ENCODE assay signal across 16 cellular contexts in genomic region chr6:7176208-7176607, GRCh38.
DNase-seq lines count a peak whose midpoint lies in the region; ATAC-seq and TF ChIP-seq lines count a peak whose summit lies in the region.
"Had no signal": no experiment of that assay in that cellular context is flagged by ENCODE, and none has a peak within 500 bp of the region (broad histone marks: within the 10 kb centered on the region; RNA-seq: fewer than 3 reads in every experiment).

No MANE protein-coding gene starts in this region.

- peak overlapping the region; percentile 38 for H3K27ac ChIP-seq in RWPE1
- H3K27ac ChIP-seq in heart right ventricle: peak overlapping the region in 2 of 10 donors; percentile 9 to 42
- H3K27ac ChIP-seq in trophoblast cell (ENCODE audit: low read depth, low read length): peak overlapping the region; percentile 94
- H3K27ac ChIP-seq: hepatocyte had no signal

- H2BK5ac ChIP-seq in trophoblast cell (ENCODE audit: low read depth, low read length, poor library complexity): peak overlapping the region; percentile 75

- H4K12ac ChIP-seq in trophoblast cell (ENCODE audit: low read depth, low read length): no peak overlapping the region

- no peaks in the 10 kb centered on the region for H3K9me3 Mint-ChIP-seq in activated CD8-positive, alpha-beta T cell treated with anti-CD3 and anti-CD28 coated beads, Interleukin-2, amount 10 ng/mL, durations not matched to agents 7 days and 5 days (ENCODE audit: insufficient read depth)

- DNase-seq in AG10803 (ENCODE audit: low read depth): peak; percentile 24
- no peak for DNase-seq in RWPE1 (ENCODE audit: low spot score)
- no peak for DNase-seq in heart right ventricle
- DNase-seq in trophoblast cell: peak; percentile 47 to 50
- DNase-seq in NCI-H146 (lab: John Stamatoyannopoulos, UW): no peak
- DNase-seq in A172 (ENCODE audit: low spot score): no peak
- no peak for DNase-seq in activated CD8-positive, alpha-beta T cell treated with anti-CD3 and anti-CD28 coated beads, Interleukin-2, amount 10 ng/mL, durations not matched to agents 7 days and 5 days
- DNase-seq in cerebellum (ENCODE audit: low spot score): no peak
- DNase-seq: cortex of kidney; KG1; NCI-H1105 treated with DMSO at 0.1 percent for 48 hours; occipital lobe; stimulated activated CD4-positive, alpha-beta T cell treated with anti-CD3 and anti-CD28 coated beads, Interleukin-12 subunit alpha, Interleukin-12 subunit beta, amount 100 ng/mL, for 4 hours; stimulated activated naive CD4-positive, alpha-beta T cell had no signal

- WGBS in heart right ventricle, 2 donors: 57 to 66% methylated on average over 5 of the region's 5 CpGs
- WGBS in trophoblast cell (ENCODE audit: extremely low coverage, insufficient coverage, insufficient read length): no CpG with 5 or more reads among the region's 5 CpGs

- H3K9me3 ChIP-seq in heart right ventricle (no peaks in the 10 kb centered on the region), trophoblast cell (ENCODE audit: insufficient read depth, low read depth, low read length) (peaks cover 2% of the 10 kb centered on the region)

- intact Hi-C loops in heart right ventricle (cut with DNase I): no loop called here

- H3K4ac ChIP-seq in trophoblast cell (ENCODE audit: low read depth, low read length): no peak overlapping the region

- H3K27me3 ChIP-seq in heart right ventricle: no peaks in the 10 kb centered on the region
- no peaks in the 10 kb centered on the region for H3K27me3 ChIP-seq in trophoblast cell (ENCODE audit: insufficient read depth, low read length)
- H3K27me3 ChIP-seq: hepatocyte had no signal

- no peak overlapping the region for H2BK120ac ChIP-seq in trophoblast cell (ENCODE audit: insufficient read depth, low read length, poor library complexity)

- no peak overlapping the region for H3K23ac ChIP-seq in trophoblast cell (ENCODE audit: low read length)

- no peak overlapping the region for H3K14ac ChIP-seq in trophoblast cell (ENCODE audit: low read length)

- H3K36me3 ChIP-seq in heart right ventricle: peaks cover 0 to 56% (median 6%) of the 10 kb centered on the region in 9 donors
- peaks cover 3 to 10% of the 10 kb centered on the region in 2 experiments for H3K36me3 ChIP-seq in trophoblast cell (ENCODE audit: control insufficient read depth in 1 of 2, insufficient read depth in 2 of 2, low read length in 2 of 2)

- POLR2A ChIA-PET in RWPE1 (lab: Yijun Ruan, JAX; ENCODE audit: low non-redundant PET): no interaction called here
- POLR2A ChIA-PET in activated CD8-positive, alpha-beta T cell treated with anti-CD3 and anti-CD28 coated beads, Interleukin-2, amount 10 ng/mL, durations not matched to agents 7 days and 5 days (lab: Charles Lee): no interaction called here

- H2BK12ac ChIP-seq in trophoblast cell (ENCODE audit: low read length): no peak overlapping the region

- no peak overlapping the region for H2AK5ac ChIP-seq in trophoblast cell (ENCODE audit: low read length)

- no peak overlapping the region for H2AFZ ChIP-seq in trophoblast cell (ENCODE audit: insufficient read depth, low read length, poor library complexity)
- H2AFZ ChIP-seq: hepatocyte had no signal

- H3K27me3 Mint-ChIP-seq in activated CD8-positive, alpha-beta T cell treated with anti-CD3 and anti-CD28 coated beads, Interleukin-2, amount 10 ng/mL, durations not matched to agents 7 days and 5 days (ENCODE audit: low read depth): no peaks in the 10 kb centered on the region

- no peaks in the 10 kb centered on the region for H3K4me1 Mint-ChIP-seq in activated CD8-positive, alpha-beta T cell treated with anti-CD3 and anti-CD28 coated beads, Interleukin-2, amount 10 ng/mL, durations not matched to agents 7 days and 5 days (ENCODE audit: low read depth)

- H3K79me2 ChIP-seq in trophoblast cell (ENCODE audit: control insufficient read depth, insufficient read depth, low read length, poor library complexity): peaks cover 6% of the 10 kb centered on the region

- no peak overlapping the region for H3K4me3 ChIP-seq in AG10803 (ENCODE audit: low read length)
- no peak overlapping the region for H3K4me3 ChIP-seq in heart right ventricle
- no peak overlapping the region for H3K4me3 ChIP-seq in trophoblast cell (ENCODE audit: low read depth, low read length)
- H3K4me3 ChIP-seq: hepatocyte had no signal

- H3K36me3 Mint-ChIP-seq in activated CD8-positive, alpha-beta T cell treated with anti-CD3 and anti-CD28 coated beads, Interleukin-2, amount 10 ng/mL, durations not matched to agents 7 days and 5 days (ENCODE audit: low read depth): peaks cover 27% of the 10 kb centered on the region

- H3K4me3 Mint-ChIP-seq in activated CD8-positive, alpha-beta T cell treated with anti-CD3 and anti-CD28 coated beads, Interleukin-2, amount 10 ng/mL, durations not matched to agents 7 days and 5 days: no peak overlapping the region

- peak in 6 of 8 donors; percentile 29 to 92 (median 70) for ATAC-seq in heart right ventricle
- ATAC-seq in activated CD8-positive, alpha-beta T cell treated with anti-CD3 and anti-CD28 coated beads, Interleukin-2, amount 10 ng/mL, durations not matched to agents 7 days and 5 days: no peak
- ATAC-seq: activated CD4-positive, CD25-positive, alpha-beta regulatory T cell treated with anti-CD3 and anti-CD28 coated beads, Interleukin-2, amount 50 U/mL, for 24 hours had no signal

- H3K79me1 ChIP-seq in trophoblast cell (ENCODE audit: low read length): peaks cover 23% of the 10 kb centered on the region

- H3K18ac ChIP-seq in trophoblast cell (ENCODE audit: low read length): no peak overlapping the region

- no peak for TF ChIP-seq CTCF in AG10803 (conservative IDR thresholded peaks at IDR 0.05; ENCODE audit: low read length)
- TF ChIP-seq CTCF in RWPE1 (conservative IDR thresholded peaks at IDR 0.05; ENCODE audit: low read depth): no peak
- TF ChIP-seq CTCF in heart right ventricle (IDR thresholded peaks at IDR 0.05): no peak

- H3K4me1 ChIP-seq in heart right ventricle (peaks cover 0 to 57% (median 49%) of the 10 kb centered on the region in 9 donors), trophoblast cell (ENCODE audit: control insufficient read depth in 1 of 2, insufficient read depth in 2 of 2, low read length in 2 of 2) (peaks cover 36 to 38% of the 10 kb centered on the region in 2 experiments)

- peak overlapping the region; percentile 52 for H4K91ac ChIP-seq in trophoblast cell (ENCODE audit: low read depth, low read length)

- H3K27ac Mint-ChIP-seq in activated CD8-positive, alpha-beta T cell treated with anti-CD3 and anti-CD28 coated beads, Interleukin-2, amount 10 ng/mL, durations not matched to agents 7 days and 5 days: no peak overlapping the region

- H3K9ac ChIP-seq in trophoblast cell (ENCODE audit: low read length): no peak overlapping the region

- peak overlapping the region; percentile 50 for H3K4me2 ChIP-seq in trophoblast cell (ENCODE audit: low read length)
- H3K4me2 ChIP-seq: hepatocyte had no signal

- CTCF ChIA-PET in RWPE1 (lab: Yijun Ruan, JAX): no interaction called here
- CTCF ChIA-PET in activated CD8-positive, alpha-beta T cell treated with anti-CD3 and anti-CD28 coated beads, Interleukin-2, amount 10 ng/mL, durations not matched to agents 7 days and 5 days (lab: Charles Lee): no interaction called here

- H4K8ac ChIP-seq in trophoblast cell (ENCODE audit: low read depth, low read length): peak overlapping the region; percentile 67

Comparison
In these comparisons a context has a peak if more than half of its experiments do, and no peak if none do; other contexts are left out.
1. DNase-seq: peak in AG10803 (single experiment) and trophoblast cell (2 of 2); none in RWPE1 (single experiment), heart right ventricle (0 of 2), NCI-H146 (single experiment), A172 (single experiment), activated CD8-positive, alpha-beta T cell treated with anti-CD3 and anti-CD28 coated beads, Interleukin-2, amount 10 ng/mL, durations not matched to agents 7 days and 5 days (single experiment) and cerebellum (single experiment).